ENCODE assay signal across 31 cellular contexts in genomic region chr2:221360742-221361141, GRCh38.
"Had no signal": no experiment of that assay in that cellular context is flagged by ENCODE, and none has a peak within 500 bp of the region (broad histone marks: within the 10 kb centered on the region; RNA-seq: fewer than 3 reads in every experiment).

No MANE protein-coding gene starts in this region.

- H3K27me3 Mint-ChIP-seq: activated CD4-positive, alpha-beta T cell treated with anti-CD3 and anti-CD28 coated beads for 36 hours; activated CD4-positive, alpha-beta T cell treated with anti-CD3 and anti-CD28 coated beads, Interleukin-2, amount 10 ng/mL, durations not matched to agents 24 days and 14 days; activated CD8-positive, alpha-beta memory T cell treated with anti-CD3 and anti-CD28 coated beads, Interleukin-2, amount 10 ng/mL, durations not matched to agents 7 days and 5 days; activated naive CD4-positive, alpha-beta T cell treated with anti-CD3 and anti-CD28 coated beads, Interleukin-2, amount 50 U/mL, for 24 hours; activated naive CD8-positive, alpha-beta T cell treated with anti-CD3 and anti-CD28 coated beads, Interleukin-2, amount 50 U/mL, for 24 hours had no signal

- H3K36me3 ChIP-seq: adrenal gland, ascending aorta, brain microvascular endothelial cell, esophagus squamous epithelium, gastroesophageal sphincter, heart right ventricle had no signal

- H3K27me3 ChIP-seq: adrenal gland, ascending aorta, brain microvascular endothelial cell, esophagus squamous epithelium, gastroesophageal sphincter, heart right ventricle had no signal

- H3K4me3 ChIP-seq: adrenal gland, ascending aorta, coronary artery, esophagus squamous epithelium, gastroesophageal sphincter, heart right ventricle had no signal

- DNase-seq: activated CD4-positive, alpha-beta memory T cell treated with anti-CD3 and anti-CD28 coated beads for 36 hours; activated CD4-positive, alpha-beta T cell treated with anti-CD3 and anti-CD28 coated beads for 36 hours; activated CD4-positive, alpha-beta T cell treated with anti-CD3 and anti-CD28 coated beads, Interleukin-2, amount 10 ng/mL, durations not matched to agents 24 days and 14 days; activated CD4-positive, CD25-positive, alpha-beta regulatory T cell; activated CD4-positive, CD25-positive, alpha-beta regulatory T cell treated with anti-CD3 and anti-CD28 coated beads, Interleukin-2, amount 50 U/mL, for 72 hours; activated CD8-positive, alpha-beta memory T cell treated with anti-CD3 and anti-CD28 coated beads, Interleukin-2, amount 10 ng/mL, durations not matched to agents 7 days and 5 days; activated CD8-positive, alpha-beta memory T cell treated with anti-CD3 and anti-CD28 coated beads, Interleukin-2, amount 50 U/mL, for 4 hours; activated CD8-positive, alpha-beta T cell treated with anti-CD3 and anti-CD28 coated beads, Interleukin-2, amount 10 ng/mL, durations not matched to agents 7 days and 5 days; activated effector memory CD4-positive, alpha-beta T cell treated with anti-CD3 and anti-CD28 coated beads, Interleukin-2, amount 50 U/mL, for 16 hours; activated naive CD4-positive, alpha-beta T cell treated with anti-CD3 and anti-CD28 coated beads for 36 hours; activated naive CD8-positive, alpha-beta T cell treated with anti-CD3 and anti-CD28 coated beads for 36 hours; activated naive CD8-positive, alpha-beta T cell treated with anti-CD3 and anti-CD28 coated beads, Interleukin-2, amount 50 U/mL, for 24 hours; activated T-cell treated with anti-CD3 and anti-CD28 coated beads, Interleukin-2, amount 50 U/mL, for 1 hour; activated T-cell treated with anti-CD3 and anti-CD28 coated beads, Interleukin-2, amount 50 U/mL, for 48 hours; adrenal gland; brain microvascular endothelial cell; dermis blood vessel endothelial cell; effector CD4-positive, alpha-beta T cell; effector memory CD8-positive, alpha-beta T cell; esophagus squamous epithelium; foreskin melanocyte; heart right ventricle; T-helper 2 cell had no signal

- ATAC-seq: activated CD4-positive, alpha-beta T cell treated with anti-CD3 and anti-CD28 coated beads for 36 hours; activated CD8-positive, alpha-beta memory T cell treated with anti-CD3 and anti-CD28 coated beads, Interleukin-2, amount 10 ng/mL, durations not matched to agents 7 days and 5 days; activated CD8-positive, alpha-beta T cell treated with anti-CD3 and anti-CD28 coated beads, Interleukin-2, amount 10 ng/mL, durations not matched to agents 7 days and 5 days; activated naive CD8-positive, alpha-beta T cell treated with anti-CD3 and anti-CD28 coated beads, Interleukin-2, amount 50 U/mL, for 24 hours; effector memory CD8-positive, alpha-beta T cell; gastroesophageal sphincter; heart right ventricle had no signal

- H3K4me3 Mint-ChIP-seq: activated CD4-positive, alpha-beta memory T cell treated with anti-CD3 and anti-CD28 coated beads for 36 hours; activated CD4-positive, alpha-beta T cell treated with anti-CD3 and anti-CD28 coated beads for 36 hours; activated CD4-positive, alpha-beta T cell treated with anti-CD3 and anti-CD28 coated beads, Interleukin-2, amount 10 ng/mL, durations not matched to agents 24 days and 14 days; activated CD8-positive, alpha-beta memory T cell treated with anti-CD3 and anti-CD28 coated beads, Interleukin-2, amount 10 ng/mL, durations not matched to agents 7 days and 5 days; activated CD8-positive, alpha-beta T cell treated with anti-CD3 and anti-CD28 coated beads, Interleukin-2, amount 10 ng/mL, durations not matched to agents 7 days and 5 days; activated naive CD4-positive, alpha-beta T cell treated with anti-CD3 and anti-CD28 coated beads for 36 hours; activated naive CD4-positive, alpha-beta T cell treated with anti-CD3 and anti-CD28 coated beads, Interleukin-2, amount 50 U/mL, for 24 hours; activated naive CD8-positive, alpha-beta T cell treated with anti-CD3 and anti-CD28 coated beads for 36 hours; activated naive CD8-positive, alpha-beta T cell treated with anti-CD3 and anti-CD28 coated beads, Interleukin-2, amount 50 U/mL, for 24 hours; activated T-helper 1 cell treated with anti-CD3 and anti-CD28 coated beads, Interleukin-12 subunit alpha, Interleukin-12 subunit beta, Interleukin-2, Interleukin-4 antibody, amounts not matched to agents 30 ng/mL and 10 ng/mL and 1 ng/mL, durations not matched to agents 14 hours and 24 hours and 36 hours; central memory CD8-positive, alpha-beta T cell; effector memory CD8-positive, alpha-beta T cell had no signal

- H3K9me3 Mint-ChIP-seq: activated CD4-positive, alpha-beta memory T cell treated with anti-CD3 and anti-CD28 coated beads for 36 hours; activated CD4-positive, alpha-beta T cell treated with anti-CD3 and anti-CD28 coated beads, Interleukin-2, amount 10 ng/mL, durations not matched to agents 24 days and 14 days; activated naive CD4-positive, alpha-beta T cell treated with anti-CD3 and anti-CD28 coated beads for 36 hours; activated naive CD4-positive, alpha-beta T cell treated with anti-CD3 and anti-CD28 coated beads, Interleukin-2, amount 50 U/mL, for 24 hours; activated naive CD8-positive, alpha-beta T cell treated with anti-CD3 and anti-CD28 coated beads for 36 hours; activated naive CD8-positive, alpha-beta T cell treated with anti-CD3 and anti-CD28 coated beads, Interleukin-2, amount 50 U/mL, for 24 hours; activated T-helper 1 cell treated with anti-CD3 and anti-CD28 coated beads, Interleukin-12 subunit alpha, Interleukin-12 subunit beta, Interleukin-2, Interleukin-4 antibody, amounts not matched to agents 30 ng/mL and 10 ng/mL and 1 ng/mL, durations not matched to agents 14 hours and 24 hours and 36 hours; activated T-helper 2 cell treated with anti-CD3 and anti-CD28 coated beads, Interferon-gamma antibody, Interleukin-2, Interleukin-4, amounts not matched to agents 10 μg/mL and 5 μg/mL and 100 μg/mL, durations not matched to agents 14 hours and 24 hours and 36 hours; central memory CD8-positive, alpha-beta T cell; effector memory CD8-positive, alpha-beta T cell had no signal

- H3K27ac Mint-ChIP-seq: activated CD4-positive, alpha-beta memory T cell treated with anti-CD3 and anti-CD28 coated beads for 36 hours; activated CD4-positive, alpha-beta T cell treated with anti-CD3 and anti-CD28 coated beads for 36 hours; activated CD4-positive, alpha-beta T cell treated with anti-CD3 and anti-CD28 coated beads, Interleukin-2, amount 10 ng/mL, durations not matched to agents 24 days and 14 days; activated CD8-positive, alpha-beta memory T cell treated with anti-CD3 and anti-CD28 coated beads, Interleukin-2, amount 10 ng/mL, durations not matched to agents 7 days and 5 days; activated CD8-positive, alpha-beta T cell treated with anti-CD3 and anti-CD28 coated beads, Interleukin-2, amount 10 ng/mL, durations not matched to agents 7 days and 5 days; activated naive CD4-positive, alpha-beta T cell treated with anti-CD3 and anti-CD28 coated beads for 36 hours; activated naive CD4-positive, alpha-beta T cell treated with anti-CD3 and anti-CD28 coated beads, Interleukin-2, amount 50 U/mL, for 24 hours; activated naive CD8-positive, alpha-beta T cell treated with anti-CD3 and anti-CD28 coated beads for 36 hours; activated naive CD8-positive, alpha-beta T cell treated with anti-CD3 and anti-CD28 coated beads, Interleukin-2, amount 50 U/mL, for 24 hours; activated T-helper 1 cell treated with anti-CD3 and anti-CD28 coated beads, Interleukin-12 subunit alpha, Interleukin-12 subunit beta, Interleukin-2, Interleukin-4 antibody, amounts not matched to agents 30 ng/mL and 10 ng/mL and 1 ng/mL, durations not matched to agents 14 hours and 24 hours and 36 hours; activated T-helper 2 cell treated with anti-CD3 and anti-CD28 coated beads, Interferon-gamma antibody, Interleukin-2, Interleukin-4, amounts not matched to agents 10 μg/mL and 5 μg/mL and 100 μg/mL, durations not matched to agents 14 hours and 24 hours and 36 hours; effector memory CD8-positive, alpha-beta T cell had no signal

- H3K4me1 ChIP-seq: adrenal gland, ascending aorta, gastroesophageal sphincter had no signal

- H3K9me3 ChIP-seq: adrenal gland, ascending aorta, esophagus squamous epithelium, gastroesophageal sphincter, heart right ventricle had no signal

- H3K27ac ChIP-seq: adrenal gland, brain microvascular endothelial cell, coronary artery, epithelial cell of prostate, esophagus squamous epithelium, gastroesophageal sphincter, heart right ventricle had no signal

- H3K4me1 Mint-ChIP-seq: activated CD4-positive, alpha-beta T cell treated with anti-CD3 and anti-CD28 coated beads for 36 hours; activated CD4-positive, alpha-beta T cell treated with anti-CD3 and anti-CD28 coated beads, Interleukin-2, amount 10 ng/mL, durations not matched to agents 24 days and 14 days; activated CD8-positive, alpha-beta memory T cell treated with anti-CD3 and anti-CD28 coated beads, Interleukin-2, amount 10 ng/mL, durations not matched to agents 7 days and 5 days; activated naive CD4-positive, alpha-beta T cell treated with anti-CD3 and anti-CD28 coated beads, Interleukin-2, amount 50 U/mL, for 24 hours; activated naive CD8-positive, alpha-beta T cell treated with anti-CD3 and anti-CD28 coated beads for 36 hours; activated naive CD8-positive, alpha-beta T cell treated with anti-CD3 and anti-CD28 coated beads, Interleukin-2, amount 50 U/mL, for 24 hours; central memory CD8-positive, alpha-beta T cell had no signal

- H3K36me3 Mint-ChIP-seq: activated CD4-positive, alpha-beta memory T cell treated with anti-CD3 and anti-CD28 coated beads for 36 hours; activated CD8-positive, alpha-beta memory T cell treated with anti-CD3 and anti-CD28 coated beads, Interleukin-2, amount 10 ng/mL, durations not matched to agents 7 days and 5 days; activated naive CD4-positive, alpha-beta T cell treated with anti-CD3 and anti-CD28 coated beads, Interleukin-2, amount 50 U/mL, for 24 hours; activated naive CD8-positive, alpha-beta T cell treated with anti-CD3 and anti-CD28 coated beads for 36 hours had no signal
